ENCODE assay signal across 8 cellular contexts in the genomic region with DNA sequence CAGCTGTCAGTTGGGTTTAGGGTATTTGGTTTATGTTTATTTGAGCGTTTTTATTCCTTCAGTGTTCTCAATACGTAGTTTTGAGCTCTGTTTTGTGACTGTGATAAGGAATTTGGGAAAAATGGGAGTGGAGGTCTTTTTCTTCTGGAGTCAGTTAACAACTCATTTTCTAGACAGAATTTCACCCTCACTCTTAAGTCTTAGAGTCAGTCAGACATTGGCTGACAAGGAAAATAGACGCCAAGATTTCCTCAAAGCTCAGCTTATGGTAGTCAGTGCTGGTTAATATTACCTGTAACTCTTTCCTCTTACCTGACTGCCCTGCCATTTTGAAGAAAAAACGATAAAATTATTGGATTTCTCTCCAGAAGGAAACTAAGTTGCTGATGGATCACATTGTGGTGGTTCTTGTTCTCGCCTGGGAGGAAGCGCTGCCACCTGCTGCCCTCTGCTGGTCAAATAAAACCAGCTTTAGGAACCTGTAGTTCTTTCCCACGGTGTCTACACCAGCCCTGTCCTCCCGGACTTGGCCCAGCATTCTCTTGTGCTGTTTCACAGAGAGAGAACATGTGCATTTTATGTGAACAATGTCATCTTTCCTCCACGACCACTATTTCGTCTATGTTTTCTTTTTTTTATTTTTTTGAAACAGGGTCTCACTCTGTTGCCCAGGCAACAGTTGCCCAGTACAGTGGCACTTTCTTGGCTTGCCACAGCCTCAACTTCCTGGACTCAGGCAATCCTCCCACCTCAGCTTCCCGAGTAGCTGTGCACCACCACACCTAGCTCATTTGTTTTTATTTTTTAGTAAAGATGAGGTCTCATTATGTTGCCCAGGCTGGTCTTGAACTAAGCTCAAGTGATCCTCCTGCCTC. TPM values are rescaled to one million over a fixed set of nuclear protein-coding genes. Genes with fewer than 3 reads are reported as not detected.
DNase-seq lines count a peak whose midpoint lies in the region; ATAC-seq, FAIRE-seq and TF ChIP-seq lines count a peak whose summit lies in the region.

No MANE protein-coding gene starts in this region.

- ATAC-seq in left ventricle myocardium superior (peak; percentile 85), GM21786 (IDR thresholded peaks at IDR 0.05; ENCODE audit: unreplicated experiment) (no peak)

- peak; percentile 95 for TF ChIP-seq CTCF in 22Rv1 (IDR thresholded peaks at IDR 0.05)
- TF ChIP-seq CTCF in adrenal gland (IDR thresholded peaks at IDR 0.05): peak; percentile 70 to 93 (median 85)
- TF ChIP-seq CTCF in retinal pigment epithelial cell (conservative IDR thresholded peaks at IDR 0.05; ENCODE audit: low read depth, low read length): peak; percentile 83

- no peaks in the 10 kb centered on the region for H3K27me3 ChIP-seq in adrenal gland

- peak; percentile 85 for FAIRE-seq in GM12892 (lab: Jason Lieb, UNC)

- TF ChIP-seq POLR2A in GM12892 (IDR thresholded peaks at IDR 0.05; ENCODE audit: low read depth, low read length): no peak
- TF ChIP-seq POLR2A in adrenal gland (IDR thresholded peaks at IDR 0.05): no peak

- H3K4me3 ChIP-seq in adrenal gland (no peak overlapping the region), retinal pigment epithelial cell (ENCODE audit: low read length) (no peak overlapping the region)

- H3K36me3 ChIP-seq in adrenal gland (replicated peaks in 1 of 2): no peaks in the 10 kb centered on the region

- peak; percentile 44 for DNase-seq in GM12892 (ENCODE audit: insufficient read length)
- DNase-seq in NCI-H1048 (lab: John Stamatoyannopoulos, UW): peak; percentile 53
- peak; percentile 19 to 65 (median 51) for DNase-seq in T-helper 1 cell
- DNase-seq in adrenal gland: peak; percentile 80 to 94 (median 84)
- peak; percentile 76 for DNase-seq in left ventricle myocardium superior
- no peak for DNase-seq in retinal pigment epithelial cell (ENCODE audit: low read depth)

- intact Hi-C loops in adrenal gland (cut with DNase I): loop anchor here in 1 of 2 donors (5.0 kb wide), 1 partner anchor 122 kb away; no protein-coding TSS in a partner anchor
- intact Hi-C loops in left ventricle myocardium superior (cut with micrococcal nuclease): loop anchor here (2.0 kb wide), 1 partner anchor 124 kb away; no protein-coding TSS in a partner anchor

- no peaks in the 10 kb centered on the region for H3K9me3 ChIP-seq in adrenal gland (replicated peaks in 1 of 3)

- WGBS in adrenal gland, 4 donors: 16 to 21% (median 18%) methylated on average over 11 of the region's 11 CpGs

- H3K4me1 ChIP-seq in adrenal gland (replicated peaks in 1 of 2): peaks cover 0 to 5% of the 10 kb centered on the region in 2 donors

- no peak overlapping the region for H3K27ac ChIP-seq in 22Rv1
- H3K27ac ChIP-seq in adrenal gland: no peak overlapping the region

RNA-seq across cellular contexts. Expression of a gene that starts 41.4 kb away (rescaled TPM):
- polyA plus RNA-seq in GM12892 (2012; ENCODE audit: missing spikeins): 25.1 TPM
- total RNA-seq in adrenal gland (10 to 100 TPM; 15.1 to 42.2 (median 26.8) TPM), left ventricle myocardium superior (7.1 TPM)
- polyA plus RNA-seq in adrenal gland: 10 to 100 TPM in 2 of 3 donors, 1 to 10 TPM in 1; 8.8 to 45.9 (median 17.7) TPM
